10 cellular contexts compared by ENCODE assay signal in genomic region chr13:102395174-102395573, GRCh38. TPM values are rescaled to one million over a fixed set of nuclear protein-coding genes. Genes with fewer than 3 reads are reported as not detected.
DNase-seq lines count a peak whose midpoint lies in the region; ATAC-seq and TF ChIP-seq lines count a peak whose summit lies in the region.
"Had no signal": no experiment of that assay in that cellular context is flagged by ENCODE, and none has a peak within 500 bp of the region (broad histone marks: within the 10 kb centered on the region; RNA-seq: fewer than 3 reads in every experiment).

No MANE protein-coding gene starts in this region.

- no peaks in the 10 kb centered on the region for H3K79me2 ChIP-seq in SK-N-SH (ENCODE audit: insufficient read depth)

- POLR2A ChIA-PET in SK-N-SH (lab: Yijun Ruan, JAX) = interaction anchor here (0.8 to 3.2 kb wide), 7 partner anchors 26 to 250 kb away, joined by 3 to 27 read pairs (median 5); no protein-coding TSS in a partner anchor

- H3K4me2 ChIP-seq in SK-N-SH = peak overlapping the region; percentile 84
- H3K4me2 ChIP-seq: BLaER1 had no signal

- CTCF ChIA-PET in SK-N-SH (lab: Yijun Ruan, JAX) = interaction anchor here (0.6 to 3.8 kb wide), 22 partner anchors 8 to 454 kb away, joined by 3 to 22 read pairs (median 3); no protein-coding TSS in a partner anchor

- H3K4me1 ChIP-seq in SK-N-SH (ENCODE audit: control insufficient read depth in 1 of 2, insufficient read depth in 2 of 2, low read depth in 1 of 2, low read length in 1 of 2) = peaks cover 0 to 35% of the 10 kb centered on the region in 2 experiments; a peak in 2 of 4 replicates
- H3K4me1 ChIP-seq in stomach smooth muscle (ENCODE audit: control insufficient read depth, insufficient read depth, low read length) = no peaks in the 10 kb centered on the region
- H3K4me1 ChIP-seq: BLaER1 had no signal

- H3K27ac ChIP-seq in SK-N-SH (ENCODE audit: low read depth in 2 of 2, low read length in 1 of 2) (peak overlapping the region; percentile 25 to 96; a peak in 3 of 4 replicates), stomach smooth muscle (ENCODE audit: low read length) (peak overlapping the region; percentile 68)
- H3K27ac ChIP-seq: BLaER1 had no signal

- WGBS in SK-N-SH (ENCODE audit: low lambda C conversion rate) = 58% methylated on average over 10 of the region's 10 CpGs

- no peaks in the 10 kb centered on the region for H3K27me3 ChIP-seq in SK-N-SH (ENCODE audit: insufficient read depth)
- H3K27me3 ChIP-seq in stomach smooth muscle (ENCODE audit: control insufficient read depth in 1 of 2, insufficient read depth in 2 of 2, low read length in 2 of 2) = no peaks in the 10 kb centered on the region
- H3K27me3 ChIP-seq: BLaER1 had no signal

- H3K27ac Mint-ChIP-seq in activated naive CD4-positive, alpha-beta T cell treated with anti-CD3 and anti-CD28 coated beads, Interleukin-2, amount 50 U/mL, for 72 hours = peak overlapping the region; percentile 86 to 88

- peaks cover 5% of the 10 kb centered on the region in 2 donors for H3K9me3 Mint-ChIP-seq in activated naive CD4-positive, alpha-beta T cell treated with anti-CD3 and anti-CD28 coated beads, Interleukin-2, amount 50 U/mL, for 72 hours

- peaks cover 6 to 12% of the 10 kb centered on the region in 2 donors for H3K36me3 Mint-ChIP-seq in activated naive CD4-positive, alpha-beta T cell treated with anti-CD3 and anti-CD28 coated beads, Interleukin-2, amount 50 U/mL, for 72 hours

- peak overlapping the region; percentile 97; the same call in 1 of the 2 replicates for H2AFZ ChIP-seq in SK-N-SH (ENCODE audit: low read depth)

- peak overlapping the region; percentile 69 for H3K9ac ChIP-seq in SK-N-SH
- peak overlapping the region; percentile 70 to 77 for H3K9ac ChIP-seq in stomach smooth muscle (ENCODE audit: low read length in 2 of 2)
- H3K9ac ChIP-seq: BLaER1 had no signal

- H3K36me3 ChIP-seq in SK-N-SH (replicated peaks in 1 of 2; ENCODE audit: control insufficient read depth in 1 of 2, insufficient read depth in 2 of 2, low read length in 1 of 2) (peaks cover 0 to 8% of the 10 kb centered on the region in 2 experiments), stomach smooth muscle (ENCODE audit: control insufficient read depth in 2 of 2, insufficient read depth in 2 of 2, low read length in 2 of 2) (no peaks in the 10 kb centered on the region)
- H3K36me3 ChIP-seq: BLaER1 had no signal

- H3K9me3 ChIP-seq in SK-N-SH (no peaks in the 10 kb centered on the region), iPS-18c (ENCODE audit: control insufficient read depth, insufficient read depth, low read length) (no peaks in the 10 kb centered on the region), stomach smooth muscle (ENCODE audit: control insufficient read depth in 2 of 2, low read length in 2 of 2) (no peaks in the 10 kb centered on the region)

- H3K4me3 ChIP-seq in SK-N-SH (ENCODE audit: low read depth in 2 of 2, low read length in 1 of 2) = peak overlapping the region; percentile 75 to 86
- peak overlapping the region; percentile 81 for H3K4me3 ChIP-seq in iPS-18c (ENCODE audit: insufficient read depth, low read depth, low read length)
- peak overlapping the region; percentile 89 to 90 for H3K4me3 ChIP-seq in stomach smooth muscle (ENCODE audit: low read length in 2 of 2)
- H3K4me3 ChIP-seq: BLaER1 had no signal

- ATAC-seq in SK-N-SH treated with all-trans-retinoic acid at 6 μM for 48 hours (no peak), HG03354 (IDR thresholded peaks at IDR 0.05; ENCODE audit: poor library complexity, severe bottlenecking, unreplicated experiment) (no peak)
- ATAC-seq in activated naive CD4-positive, alpha-beta T cell treated with anti-CD3 and anti-CD28 coated beads, Interleukin-2, amount 50 U/mL, for 72 hours = no peak

- H3K9me2 ChIP-seq in SK-N-SH = no peaks in the 10 kb centered on the region

- H4K20me1 ChIP-seq in SK-N-SH (ENCODE audit: insufficient read depth) = no peaks in the 10 kb centered on the region
- H4K20me1 ChIP-seq: BLaER1 had no signal

- no peaks in the 10 kb centered on the region for H3F3A ChIP-seq in SK-N-SH (replicated peaks; ENCODE audit: insufficient read depth)

- DNase-seq in SK-N-SH = peak; percentile 26
- no peak for DNase-seq in activated naive CD4-positive, alpha-beta T cell treated with anti-CD3 and anti-CD28 coated beads, Interleukin-2, amount 50 U/mL, for 72 hours (ENCODE audit: low spot score in 2 of 2)
- DNase-seq in iPS-NIHi11 (ENCODE audit: low spot score) = no peak
- DNase-seq in stimulated activated CD4-positive, alpha-beta T cell treated with anti-CD3 and anti-CD28 coated beads, Interleukin-15, amount 100 ng/mL, for 24 hours = no peak
- DNase-seq: NCI-H774 had no signal

- no peak for TF ChIP-seq RAD21 in SK-N-SH (IDR thresholded peaks at IDR 0.05; ENCODE audit: low read length)

- TF ChIP-seq EP300 in SK-N-SH (IDR thresholded peaks at IDR 0.05; ENCODE audit: borderline replicate concordance in 1 of 2, low read depth in 1 of 2, low read length in 1 of 2) = no peak

- TF ChIP-seq CTCF in SK-N-SH (IDR thresholded peaks at IDR 0.05) = no peak

TF ChIP-seq in SK-N-SH, 30 proteins besides CTCF, POLR2A, EP300 and RAD21:
- TF ChIP-seq TEAD4 (IDR thresholded peaks at IDR 0.05; ENCODE audit: borderline replicate concordance, insufficient read depth) (no peak), GATA2 (CRISPR knock-in tag; IDR thresholded peaks at IDR 0.05) (no peak), MEF2A (IDR thresholded peaks at IDR 0.05; ENCODE audit: borderline replicate concordance, low read depth) (no peak), EZH2phosphoT487 (IDR thresholded peaks at IDR 0.05; ENCODE audit: borderline replicate concordance, low read depth) (no peak), RCOR1 (IDR thresholded peaks at IDR 0.05; ENCODE audit: low read length) (no peak), NFIC (IDR thresholded peaks at IDR 0.05; ENCODE audit: borderline replicate concordance) (no peak), SIN3A (IDR thresholded peaks at IDR 0.05; ENCODE audit: borderline replicate concordance, low read depth, low read length) (no peak), IRF3 (IDR thresholded peaks at IDR 0.05; ENCODE audit: low read depth, low read length) (no peak)

TF ChIP-seq in SK-N-SH treated with all-trans-retinoic acid at 6 μM for 48 hours, 23 proteins besides CTCF, POLR2A, EP300 and RAD21:
- TF ChIP-seq ZNF8 (CRISPR knock-in tag; IDR thresholded peaks at IDR 0.05) (no peak), SNAI2 (CRISPR knock-in tag; IDR thresholded peaks at IDR 0.05) (no peak), ISL1 (CRISPR knock-in tag; IDR thresholded peaks at IDR 0.05) (no peak), GLIS3 (CRISPR knock-in tag; IDR thresholded peaks at IDR 0.05) (no peak), ZNF70 (CRISPR knock-in tag; IDR thresholded peaks at IDR 0.05) (no peak), PATZ1 (CRISPR knock-in tag; IDR thresholded peaks at IDR 0.05; ENCODE audit: borderline replicate concordance) (no peak), BACH2 (CRISPR knock-in tag; IDR thresholded peaks at IDR 0.05; ENCODE audit: borderline replicate concordance) (no peak), POU6F1 (CRISPR knock-in tag; IDR thresholded peaks at IDR 0.05; ENCODE audit: borderline replicate concordance, low read depth) (no peak), PPARA (CRISPR knock-in tag; IDR thresholded peaks at IDR 0.05; ENCODE audit: borderline replicate concordance) (no peak), ESRRG (CRISPR knock-in tag; IDR thresholded peaks at IDR 0.05) (no peak), TCF4 (CRISPR knock-in tag; IDR thresholded peaks at IDR 0.05; ENCODE audit: borderline replicate concordance) (no peak)

RNA-seq across cellular contexts. Expression of gene FGF14, which starts 6.7 kb away (rescaled TPM):
- 0.20 and 0.36 TPM in 2 replicates for polyA plus RNA-seq in SK-N-SH (2012; rRNA removed)
- 0.85 and 1.6 TPM in 2 replicates for polyA plus RNA-seq in SK-N-SH (2012; cell fraction: cytosol; rRNA removed)
- 0.62 and 0.75 TPM in 2 replicates for polyA plus RNA-seq in SK-N-SH (2012; cell fraction: nucleus; rRNA removed)
- not detected for total RNA-seq in activated naive CD4-positive, alpha-beta T cell treated with anti-CD3 and anti-CD28 coated beads, Interleukin-2, amount 50 U/mL, for 72 hours
